In genomic region chr1:54464031-54464476, GRCh38 we compare ENCODE assay signal across 2 cellular contexts.
TF ChIP-seq lines count a peak whose summit lies in the region.

No MANE protein-coding gene starts in this region.

TF ChIP-seq in SK-N-SH, 30 proteins besides CTCF, POLR2A, EP300 and RAD21 (continued from another document):
- TF ChIP-seq USF2 (IDR thresholded peaks at IDR 0.05; ENCODE audit: borderline replicate concordance, low read depth, low read length) (no peak), JUND (IDR thresholded peaks at IDR 0.05) (no peak), SIN3A (IDR thresholded peaks at IDR 0.05; ENCODE audit: borderline replicate concordance, low read depth, low read length) (no peak), NRF1 (IDR thresholded peaks at IDR 0.05; ENCODE audit: low read depth, low read length) (no peak), TCF12 (IDR thresholded peaks at IDR 0.05) (no peak), RCOR1 (IDR thresholded peaks at IDR 0.05; ENCODE audit: low read length) (no peak), TAF1 (IDR thresholded peaks at IDR 0.05; ENCODE audit: borderline replicate concordance, low read depth, low read length) (no peak), EZH2phosphoT487 (IDR thresholded peaks at IDR 0.05; ENCODE audit: borderline replicate concordance, low read depth) (no peak), USF1 (IDR thresholded peaks at IDR 0.05; ENCODE audit: borderline replicate concordance, low read depth) (no peak), MXI1 (IDR thresholded peaks at IDR 0.05; ENCODE audit: low read depth, low read length) (no peak)
TF ChIP-seq in SK-N-SH: peak in this region for 0.

TF ChIP-seq in SK-N-SH treated with all-trans-retinoic acid at 6 μM for 48 hours, 23 proteins besides CTCF, POLR2A, EP300 and RAD21 (continued from another document):
- TF ChIP-seq ZFP30 (CRISPR knock-in tag; IDR thresholded peaks at IDR 0.05) (no peak), ESRRG (CRISPR knock-in tag; IDR thresholded peaks at IDR 0.05) (no peak), CSRNP3 (CRISPR knock-in tag; IDR thresholded peaks at IDR 0.05) (no peak), CSDC2 (CRISPR knock-in tag; IDR thresholded peaks at IDR 0.05) (no peak), CREB5 (CRISPR knock-in tag; IDR thresholded peaks at IDR 0.05; ENCODE audit: low read depth) (no peak), ARNTL (CRISPR knock-in tag; IDR thresholded peaks at IDR 0.05; ENCODE audit: borderline replicate concordance, low read depth) (no peak), TSHZ2 (CRISPR knock-in tag; IDR thresholded peaks at IDR 0.05) (no peak), POU6F1 (CRISPR knock-in tag; IDR thresholded peaks at IDR 0.05; ENCODE audit: borderline replicate concordance, low read depth) (no peak), GLIS3 (CRISPR knock-in tag; IDR thresholded peaks at IDR 0.05) (no peak), ZNF8 (CRISPR knock-in tag; IDR thresholded peaks at IDR 0.05) (no peak), TOX (CRISPR knock-in tag; IDR thresholded peaks at IDR 0.05; ENCODE audit: borderline replicate concordance) (no peak), ZNF70 (CRISPR knock-in tag; IDR thresholded peaks at IDR 0.05) (no peak), ZC3H10 (CRISPR knock-in tag; IDR thresholded peaks at IDR 0.05) (no peak), RARB (CRISPR knock-in tag; IDR thresholded peaks at IDR 0.05) (no peak), ZFP3 (CRISPR knock-in tag; IDR thresholded peaks at IDR 0.05) (no peak), OSR1 (CRISPR knock-in tag; IDR thresholded peaks at IDR 0.05) (no peak), ZNF565 (CRISPR knock-in tag; conservative IDR thresholded peaks at IDR 0.05; ENCODE audit: low read depth) (no peak)
